Comparison of ENCODE assay signal across 6 cellular contexts in genomic region chr19:10289167-10289835, GRCh38.
DNase-seq lines count a peak whose midpoint lies in the region; ATAC-seq and TF ChIP-seq lines count a peak whose summit lies in the region.

No MANE protein-coding gene starts in this region.

- H3K27ac ChIP-seq in DOHH2 (ENCODE audit: low read depth, low read length), result peak overlapping the region; percentile 66

- H3K4me3 ChIP-seq in DOHH2 (ENCODE audit: low read length) (peak overlapping the region; percentile 81), iPS-15b (ENCODE audit: low read depth, low read length) (peak overlapping the region; percentile 79)

- peaks cover 20% of the 10 kb centered on the region for H3K36me3 ChIP-seq in DOHH2 (ENCODE audit: control insufficient read depth, low read length)
- H3K36me3 ChIP-seq in iPS-15b (ENCODE audit: control insufficient read depth, insufficient read depth, low read length), result no peaks in the 10 kb centered on the region

- H3K9ac ChIP-seq in iPS-15b (ENCODE audit: low read depth, low read length), result no peak overlapping the region

- peak; percentile 76 for DNase-seq in NCI-H2171 (lab: John Stamatoyannopoulos, UW)
- peak; percentile 72 for DNase-seq in activated T-cell treated with anti-CD3 and anti-CD28 coated beads for 48 hours (ENCODE audit: low read depth)
- DNase-seq in superior temporal gyrus (ENCODE audit: extremely low spot score), result peak; percentile 36

- H3K4me1 ChIP-seq in DOHH2 (ENCODE audit: control insufficient read depth, low read length) (peaks cover 82% of the 10 kb centered on the region), iPS-15b (ENCODE audit: control insufficient read depth, insufficient read depth, low read length) (peaks cover 2% of the 10 kb centered on the region)

- no peak for ATAC-seq in GM19023 (IDR thresholded peaks at IDR 0.05; ENCODE audit: unreplicated experiment)

- H3K27me3 ChIP-seq in DOHH2 (ENCODE audit: control insufficient read depth, low read length) (peaks cover 27% of the 10 kb centered on the region), iPS-15b (ENCODE audit: control insufficient read depth, insufficient read depth, low read length) (peaks cover 82% of the 10 kb centered on the region)

- H3K9me3 ChIP-seq in DOHH2 (ENCODE audit: control insufficient read depth, insufficient read depth, low read length), result no peaks in the 10 kb centered on the region
- H3K9me3 ChIP-seq in iPS-15b (ENCODE audit: control insufficient read depth, insufficient read depth, low read length), result no peaks in the 10 kb centered on the region

- no peaks in the 10 kb centered on the region for H3K9me2 ChIP-seq in DOHH2 (replicated peaks; ENCODE audit: control insufficient read depth, low read length)

- peak overlapping the region; percentile 95 for H3K4me2 ChIP-seq in DOHH2 (ENCODE audit: low read length)

- H4K20me1 ChIP-seq in DOHH2 (ENCODE audit: control insufficient read depth, insufficient read depth, low read depth, low read length), result no peaks in the 10 kb centered on the region

- peaks cover 15% of the 10 kb centered on the region for H3F3A ChIP-seq in DOHH2 (ENCODE audit: control insufficient read depth, insufficient read depth)

- no peaks in the 10 kb centered on the region for H3K79me2 ChIP-seq in DOHH2 (ENCODE audit: control insufficient read depth, low read length)

- TF ChIP-seq CTCF in DOHH2 (IDR thresholded peaks at IDR 0.05; ENCODE audit: low read depth, low read length, poor library complexity, severe bottlenecking), result no peak
